8 cellular contexts compared by ENCODE assay signal in the genomic region with DNA sequence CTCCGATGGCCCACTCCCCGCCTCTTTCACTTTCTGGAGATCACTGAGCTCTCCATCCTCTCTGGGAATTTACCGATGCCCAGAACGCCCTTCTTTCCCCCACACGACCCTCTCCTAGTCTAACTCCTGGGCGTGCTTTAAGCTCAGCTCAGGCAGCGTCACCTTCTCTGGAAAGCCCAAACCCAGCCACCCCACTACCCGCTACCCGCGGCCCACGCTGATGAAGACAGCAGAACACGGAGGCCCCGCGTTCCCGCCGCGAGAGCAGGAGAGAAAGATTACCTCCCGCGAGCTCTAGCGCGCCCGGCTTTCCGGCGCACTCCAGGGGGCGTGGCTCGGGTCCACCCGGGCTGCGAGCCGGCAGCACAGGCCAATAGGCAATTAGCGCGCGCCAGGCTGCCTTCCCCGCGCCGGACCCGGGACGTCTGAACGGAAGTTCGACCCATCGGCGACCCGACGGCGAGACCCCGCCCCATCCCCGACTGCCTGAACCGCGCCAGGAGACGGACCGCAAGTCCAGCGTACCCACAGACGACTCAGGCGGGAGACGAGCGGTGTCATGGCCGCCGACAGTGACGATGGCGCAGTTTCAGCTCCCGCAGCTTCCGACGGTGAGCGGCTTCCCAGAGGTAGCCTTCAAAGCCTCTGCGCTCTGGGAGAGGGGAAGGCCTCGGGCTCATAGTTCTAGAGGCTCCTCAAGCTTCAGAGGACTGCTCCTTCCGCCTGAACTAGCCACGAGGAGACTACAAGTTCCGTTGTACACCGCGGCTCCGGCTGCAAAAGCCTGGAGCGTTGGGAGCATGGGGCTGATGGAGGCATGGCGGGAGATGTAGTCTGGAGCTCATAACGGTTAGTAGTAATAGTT. TPM values are rescaled to one million over a fixed set of nuclear protein-coding genes. Genes with fewer than 3 reads are reported as not detected.
DNase-seq lines count a peak whose midpoint lies in the region; ATAC-seq and TF ChIP-seq lines count a peak whose summit lies in the region.

A gene (minus strand): TSS at position 747 of the 865 bp plus-strand sequence. CDS start 5,935 bp downstream, outside the sequence.
A gene (plus strand): TSS at position 477 of the 865 bp plus-strand sequence. CDS start 83 bp downstream, at position 560.

- H3K27me3 Mint-ChIP-seq in activated T-cell treated with anti-CD3 and anti-CD28 coated beads, Interleukin-2, amount 50 U/mL, for 4 hours (ENCODE audit: low read depth) = no peaks in the 10 kb centered on the region

- WGBS in esophagus, 2 donors = 1% methylated on average over 73 to 74 of the region's 74 CpGs

- no TSS peak for BruUV-seq in Panc1 (replicated peaks; lab: Mats Ljungman, UMichigan)

- H3K36me3 ChIP-seq in KMS-11 (ENCODE audit: insufficient read depth) = no peaks in the 10 kb centered on the region
- H3K36me3 ChIP-seq in Panc1 (ENCODE audit: control insufficient read depth, insufficient read depth, low read length) = peaks cover 14% of the 10 kb centered on the region
- H3K36me3 ChIP-seq in esophagus (ENCODE audit: control insufficient read depth in 2 of 2, insufficient read depth in 2 of 2, low read length in 1 of 2) = peaks cover 22 to 25% of the 10 kb centered on the region in 2 donors
- peaks cover 31% of the 10 kb centered on the region in 2 donors for H3K36me3 ChIP-seq in mucosa of rectum (ENCODE audit: control insufficient read depth in 2 of 2, insufficient read depth in 2 of 2, low read length in 2 of 2)

- POLR2A ChIA-PET in Panc1 (lab: Charles Lee) = interaction anchor here (0.5 to 1.6 kb wide), 4 partner anchors 8 to 915 kb away, joined by 3 to 4 read pairs (median 3); no protein-coding TSS in a partner anchor

- H3K4me3 ChIP-seq in KMS-11 (IDR thresholded peaks at IDR 0.05; ENCODE audit: insufficient read depth, low read depth, low read length) (peak within 1 kb of the TSS; percentile 89), Panc1 (ENCODE audit: low read depth in 2 of 2, low read length in 2 of 2) (peak within 1 kb of the TSS; percentile 89 to 90), esophagus (ENCODE audit: low read depth in 1 of 2, low read length in 2 of 2) (peak within 1 kb of the TSS; percentile 70 to 86), mucosa of rectum (ENCODE audit: low read length in 2 of 2) (peak within 1 kb of the TSS; percentile 89 to 97)

- intact Hi-C loops in Panc1 (cut with micrococcal nuclease; ENCODE audit: unreplicated experiment) = no loop called here

- H2AFZ ChIP-seq in KMS-11 (ENCODE audit: low read depth) = peak within 1 kb of the TSS; percentile 62

- peaks cover 31% of the 10 kb centered on the region for H3K79me2 ChIP-seq in KMS-11 (ENCODE audit: insufficient read depth, low read depth)

- H3K4me1 Mint-ChIP-seq in activated T-cell treated with anti-CD3 and anti-CD28 coated beads, Interleukin-2, amount 50 U/mL, for 4 hours (ENCODE audit: low read depth) = peaks cover 39% of the 10 kb centered on the region

- H3K4me1 ChIP-seq in KMS-11 (ENCODE audit: low read depth, poor library complexity, severe bottlenecking) = peaks cover 41% of the 10 kb centered on the region
- peaks cover 19% of the 10 kb centered on the region for H3K4me1 ChIP-seq in Panc1 (ENCODE audit: control insufficient read depth, insufficient read depth, low read length)
- H3K4me1 ChIP-seq in esophagus (ENCODE audit: control insufficient read depth in 2 of 2, insufficient read depth in 2 of 2, low read length in 1 of 2) = peaks cover 3 to 6% of the 10 kb centered on the region in 2 donors
- H3K4me1 ChIP-seq in mucosa of rectum (ENCODE audit: control insufficient read depth in 2 of 2, insufficient read depth in 2 of 2, low read length in 2 of 2) = peaks cover 30 to 32% of the 10 kb centered on the region in 2 donors

- peak within 1 kb of the TSS; percentile 91 for H3K9ac ChIP-seq in KMS-11
- peak within 1 kb of the TSS; percentile 87 to 99 for H3K9ac ChIP-seq in mucosa of rectum (ENCODE audit: low read depth in 1 of 2, low read length in 2 of 2)

- TF ChIP-seq CTCF in KMS-11 (conservative IDR thresholded peaks at IDR 0.05; ENCODE audit: low read depth, low read length) = no peak
- TF ChIP-seq CTCF in Panc1 (IDR thresholded peaks at IDR 0.05) = no peak

- no peaks in the 10 kb centered on the region for H3K9me3 ChIP-seq in Panc1 (ENCODE audit: control insufficient read depth, insufficient read depth, low read depth, low read length)
- no peaks in the 10 kb centered on the region for H3K9me3 ChIP-seq in esophagus (ENCODE audit: control insufficient read depth in 2 of 2, insufficient read depth in 1 of 2, low read depth in 1 of 2, low read length in 1 of 2)
- no peaks in the 10 kb centered on the region for H3K9me3 ChIP-seq in mucosa of rectum (ENCODE audit: control insufficient read depth in 2 of 2, low read length in 2 of 2)

- H3K36me3 Mint-ChIP-seq in activated T-cell treated with anti-CD3 and anti-CD28 coated beads, Interleukin-2, amount 50 U/mL, for 4 hours (ENCODE audit: insufficient read depth) = peaks cover 25% of the 10 kb centered on the region

- peak; percentile 88 for DNase-seq in DMS79 (lab: John Stamatoyannopoulos, UW)
- no peak for DNase-seq in Panc1 (ENCODE audit: low read depth, low spot score)
- DNase-seq in activated T-cell treated with anti-CD3 and anti-CD28 coated beads, Interleukin-2, amount 50 U/mL, for 4 hours = peak; percentile 89
- peak; percentile 81 to 84 for DNase-seq in stimulated activated CD8-positive, alpha-beta memory T cell treated with anti-CD3 and anti-CD28 coated beads, Interleukin-4, amount 100 ng/mL, for 4 hours (ENCODE audit: low read depth in 2 of 2, low spot score in 1 of 2)

- H3K27ac ChIP-seq in KMS-11 = peak within 1 kb of the TSS; percentile 94
- peak within 1 kb of the TSS; percentile 98 for H3K27ac ChIP-seq in Panc1 (ENCODE audit: low read length)
- H3K27ac ChIP-seq in esophagus (ENCODE audit: low read depth in 2 of 2, low read length in 1 of 2) = peak within 1 kb of the TSS; percentile 90 to 99
- peak within 1 kb of the TSS; percentile 99 for H3K27ac ChIP-seq in mucosa of rectum (ENCODE audit: low read depth in 2 of 2, low read length in 2 of 2)

- CTCF ChIA-PET in Panc1 (lab: Charles Lee) = interaction anchor here (0.5 to 2.0 kb wide), 4 partner anchors 151 to 218 kb away, joined by 3 to 10 read pairs (median 6); a partner anchor contains a TSS

- H3K4me3 Mint-ChIP-seq in activated T-cell treated with anti-CD3 and anti-CD28 coated beads, Interleukin-2, amount 50 U/mL, for 4 hours = peak within 1 kb of the TSS; percentile 99

- in situ Hi-C loops in Panc1 (cut with HindIII; ENCODE audit: low pct_unique_long_range_greater_than_20kb, low sequenced_read_pairs) = no loop called here

- H4K20me1 ChIP-seq in KMS-11 (ENCODE audit: insufficient read depth) = no peaks in the 10 kb centered on the region

- peak; percentile 78 for ATAC-seq in GM21737 (IDR thresholded peaks at IDR 0.05; ENCODE audit: unreplicated experiment)
- ATAC-seq in Panc1 = peak; percentile 95
- ATAC-seq in activated T-cell treated with anti-CD3 and anti-CD28 coated beads, Interleukin-2, amount 50 U/mL, for 4 hours = peak; percentile 86 to 89

- no peaks in the 10 kb centered on the region for H3K27me3 ChIP-seq in KMS-11 (ENCODE audit: insufficient read depth, low read depth)
- H3K27me3 ChIP-seq in Panc1 (ENCODE audit: control insufficient read depth, insufficient read depth, low read length) = no peaks in the 10 kb centered on the region
- no peaks in the 10 kb centered on the region for H3K27me3 ChIP-seq in esophagus (ENCODE audit: control insufficient read depth in 1 of 2, insufficient read depth in 2 of 2, low read length in 2 of 2)
- no peaks in the 10 kb centered on the region for H3K27me3 ChIP-seq in mucosa of rectum (ENCODE audit: control insufficient read depth in 2 of 2, insufficient read depth in 2 of 2, low read length in 2 of 2)

- H3K9me3 Mint-ChIP-seq in activated T-cell treated with anti-CD3 and anti-CD28 coated beads, Interleukin-2, amount 50 U/mL, for 4 hours = no peaks in the 10 kb centered on the region

- H3K4me2 ChIP-seq in KMS-11 = peak within 1 kb of the TSS; percentile 85

RNA-seq across cellular contexts. Expression of the first gene that starts in this region (rescaled TPM):
- total RNA-seq in Panc1 (2021; ENCODE audit: unreplicated experiment) = 40.8 TPM
- 36.4 TPM for polyA plus RNA-seq in Panc1 (2012; ENCODE audit: insufficient read length)
- total RNA-seq in activated T-cell treated with anti-CD3 and anti-CD28 coated beads, Interleukin-2, amount 50 U/mL, for 4 hours = 10 to 100 TPM; 52.0 to 57.0 (median 54.4) TPM
- 10 to 100 TPM; 12.2 to 21.8 TPM for polyA plus RNA-seq in esophagus

RNA-seq across cellular contexts. Expression of the second gene that starts in this region (rescaled TPM):
- 14.3 TPM for total RNA-seq in Panc1 (2021; ENCODE audit: unreplicated experiment)
- 14.9 TPM for polyA plus RNA-seq in Panc1 (2012; ENCODE audit: insufficient read length)
- 10 to 100 TPM; 43.2 to 49.2 (median 45.8) TPM for total RNA-seq in activated T-cell treated with anti-CD3 and anti-CD28 coated beads, Interleukin-2, amount 50 U/mL, for 4 hours
- polyA plus RNA-seq in esophagus = 1 to 10 TPM; 4.4 to 8.0 TPM
